8 cellular contexts compared by ENCODE assay signal in the genomic region with DNA sequence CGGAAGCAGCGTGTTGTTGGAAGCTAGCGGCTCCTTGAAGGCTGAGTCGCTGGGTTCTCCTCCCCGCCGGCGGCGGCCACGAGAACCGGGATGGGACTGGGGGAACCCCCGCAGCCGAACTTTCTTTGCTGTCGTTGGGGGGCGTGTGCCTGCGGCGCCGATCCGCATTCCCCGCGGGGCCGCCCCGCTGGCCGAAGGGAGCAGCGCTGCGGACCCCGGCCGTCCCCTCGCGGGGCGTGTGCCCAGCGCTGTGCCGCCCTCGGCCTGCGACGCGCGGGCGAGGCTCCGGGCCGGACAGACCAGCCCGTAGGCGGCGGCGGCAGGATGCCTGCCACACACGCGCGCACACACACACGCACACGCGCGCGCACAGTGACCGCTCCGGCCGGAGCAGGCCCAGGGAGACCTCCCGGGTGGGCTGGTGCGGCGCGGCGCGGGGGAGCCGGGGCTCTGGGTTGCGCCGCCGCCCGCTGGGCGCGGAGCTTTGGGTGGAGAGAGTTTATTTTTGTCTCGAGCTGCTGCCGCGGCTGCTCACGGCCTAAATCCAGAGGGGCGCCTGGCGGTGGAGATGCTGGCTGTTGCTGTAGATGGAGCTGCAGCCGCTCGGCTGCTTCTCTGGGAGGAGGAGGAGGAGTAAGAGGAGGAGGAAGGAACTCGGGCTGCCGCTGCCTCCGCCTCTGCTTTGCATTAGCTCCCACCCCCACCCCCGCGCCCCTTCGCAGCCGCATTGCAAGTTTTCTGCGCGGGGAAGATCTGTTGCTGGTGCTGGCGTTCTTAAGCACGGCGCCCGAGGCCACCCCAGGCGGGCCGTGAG. TPM values are rescaled to one million over a fixed set of nuclear protein-coding genes. Genes with fewer than 3 reads are reported as not detected.
DNase-seq lines count a peak whose midpoint lies in the region; ATAC-seq and TF ChIP-seq lines count a peak whose summit lies in the region.

A gene with protein sequence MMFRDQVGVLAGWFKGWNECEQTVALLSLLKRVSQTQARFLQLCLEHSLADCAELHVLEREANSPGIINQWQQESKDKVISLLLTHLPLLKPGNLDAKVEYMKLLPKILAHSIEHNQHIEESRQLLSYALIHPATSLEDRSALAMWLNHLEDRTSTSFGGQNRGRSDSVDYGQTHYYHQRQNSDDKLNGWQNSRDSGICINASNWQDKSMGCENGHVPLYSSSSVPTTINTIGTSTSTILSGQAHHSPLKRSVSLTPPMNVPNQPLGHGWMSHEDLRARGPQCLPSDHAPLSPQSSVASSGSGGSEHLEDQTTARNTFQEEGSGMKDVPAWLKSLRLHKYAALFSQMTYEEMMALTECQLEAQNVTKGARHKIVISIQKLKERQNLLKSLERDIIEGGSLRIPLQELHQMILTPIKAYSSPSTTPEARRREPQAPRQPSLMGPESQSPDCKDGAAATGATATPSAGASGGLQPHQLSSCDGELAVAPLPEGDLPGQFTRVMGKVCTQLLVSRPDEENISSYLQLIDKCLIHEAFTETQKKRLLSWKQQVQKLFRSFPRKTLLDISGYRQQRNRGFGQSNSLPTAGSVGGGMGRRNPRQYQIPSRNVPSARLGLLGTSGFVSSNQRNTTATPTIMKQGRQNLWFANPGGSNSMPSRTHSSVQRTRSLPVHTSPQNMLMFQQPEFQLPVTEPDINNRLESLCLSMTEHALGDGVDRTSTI (plus strand): TSS at position 719 of the 814 bp plus-strand sequence. CDS start 789 bp downstream, outside the sequence.

- H3K4me1 ChIP-seq in ES-I3 (ENCODE audit: insufficient read depth, low read length) (peaks cover 12% of the 10 kb centered on the region), heart right ventricle (peaks cover 0 to 56% (median 38%) of the 10 kb centered on the region in 9 donors)

- H3K27ac ChIP-seq in heart right ventricle: peak within 1 kb of the TSS; percentile 92 to 100 (median 98)

- WGBS in heart right ventricle, 2 donors: 0% methylated on average over 76 to 91 of the region's 91 CpGs

- intact Hi-C loops in heart right ventricle (cut with DNase I): loop anchor here in 8 of 10 donors (1.0 to 10.0 kb wide), 11 partner anchors 56 to 328 kb away; no protein-coding TSS in a partner anchor

- H3K36me3 ChIP-seq in ES-I3 (ENCODE audit: insufficient read depth, low read length): no peaks in the 10 kb centered on the region
- H3K36me3 ChIP-seq in heart right ventricle: peaks cover 0 to 8% (median 0%) of the 10 kb centered on the region in 9 donors

- ATAC-seq in GM21825 (IDR thresholded peaks at IDR 0.05; ENCODE audit: unreplicated experiment) (peak; percentile 31), heart right ventricle (peak; percentile 37 to 66 (median 52))

- H3K9ac ChIP-seq in ES-I3 (ENCODE audit: low read depth, low read length): peak within 1 kb of the TSS; percentile 93

- peak; percentile 87 for DNase-seq in LHCN-M2 (ENCODE audit: low read depth)
- peak; percentile 58 for DNase-seq in T follicular helper cell (ENCODE audit: low read depth)
- DNase-seq in amygdala (lab: John Stamatoyannopoulos, UW): peak in 53 of 56 donors; percentile 1 to 79 (median 60)
- DNase-seq in heart right ventricle: peak; percentile 81 to 82
- DNase-seq in pons (ENCODE audit: low spot score): peak; percentile 82
- DNase-seq in GOT3 (lab: John Stamatoyannopoulos, UW): no peak

- TF ChIP-seq CTCF in heart right ventricle (IDR thresholded peaks at IDR 0.05): peak in 7 of 9 donors; percentile 14 to 60 (median 44)

- H3K4me3 ChIP-seq in heart right ventricle: peak within 1 kb of the TSS; percentile 54 to 92 (median 83)

- H3K9me3 ChIP-seq in ES-I3 (ENCODE audit: control insufficient read depth, insufficient read depth, low read length) (no peaks in the 10 kb centered on the region), heart right ventricle (no peaks in the 10 kb centered on the region)

- H3K27me3 ChIP-seq in heart right ventricle: peaks cover 0 to 42% (median 0%) of the 10 kb centered on the region in 7 donors

RNA-seq across cellular contexts. Expression of the gene that starts here (rescaled TPM):
- total RNA-seq in LHCN-M2 (2014; rRNA removed) (9.2 and 12.3 TPM in 2 replicates), heart right ventricle (100 to 1,000 TPM; 141 to 284 (median 233) TPM)
- polyA plus RNA-seq in LHCN-M2 (2012): 8.9 TPM
- 10 to 100 TPM; 14.0 to 41.0 TPM for polyA plus RNA-seq in heart right ventricle

Comparison
In these comparisons a context has a peak if more than half of its experiments do, and no peak if none do; other contexts are left out.
1. RNA of the gene that starts here (total RNA-seq): 141 to 284 TPM in heart right ventricle; 9.2 to 12.3 TPM in LHCN-M2; every median in the first group is over 10 times any median in the second.